ENCODE assay signal across 2 cellular contexts in the genomic region with DNA sequence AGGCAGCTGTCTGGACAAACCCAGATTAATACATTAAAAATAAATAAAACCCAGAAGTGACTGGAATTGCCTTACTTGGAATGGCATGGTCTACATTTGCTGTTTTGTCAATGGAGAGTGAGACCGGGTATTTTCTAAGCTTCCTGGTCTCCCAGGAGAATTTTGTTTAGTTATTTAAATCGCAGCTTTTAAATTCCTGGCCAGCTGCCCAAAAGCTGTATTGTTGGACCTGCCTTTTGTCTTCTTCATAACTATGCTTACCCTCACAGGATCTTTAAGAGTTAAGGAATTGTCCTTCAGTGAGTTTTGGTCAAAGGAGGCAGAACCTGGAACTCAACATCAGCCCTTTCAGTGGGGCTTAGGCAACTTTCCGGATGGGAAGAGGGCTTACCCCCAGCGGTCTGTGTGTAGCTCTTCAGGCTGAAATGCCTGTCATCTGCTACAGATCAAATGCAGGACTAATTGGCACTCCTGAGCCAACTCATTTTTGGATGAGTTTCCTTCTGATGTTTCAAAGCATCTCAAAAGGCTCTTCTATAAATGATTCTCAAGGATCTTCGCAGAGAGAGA.
TF ChIP-seq lines count a peak whose summit lies in the region.

No MANE protein-coding gene starts in this region.

TF ChIP-seq in SK-N-SH treated with all-trans-retinoic acid at 6 μM for 48 hours, 23 proteins besides CTCF, POLR2A, EP300 and RAD21 (continued from another document):
- TF ChIP-seq CREB5 (CRISPR knock-in tag; IDR thresholded peaks at IDR 0.05; ENCODE audit: low read depth) (no peak), TOX (CRISPR knock-in tag; IDR thresholded peaks at IDR 0.05; ENCODE audit: borderline replicate concordance) (no peak), ISL1 (CRISPR knock-in tag; IDR thresholded peaks at IDR 0.05) (no peak), ZFP3 (CRISPR knock-in tag; IDR thresholded peaks at IDR 0.05) (no peak), BACH2 (CRISPR knock-in tag; IDR thresholded peaks at IDR 0.05; ENCODE audit: borderline replicate concordance) (no peak), RARB (CRISPR knock-in tag; IDR thresholded peaks at IDR 0.05) (no peak), ZNF565 (CRISPR knock-in tag; conservative IDR thresholded peaks at IDR 0.05; ENCODE audit: low read depth) (no peak), ZNF8 (CRISPR knock-in tag; IDR thresholded peaks at IDR 0.05) (no peak), SNAI2 (CRISPR knock-in tag; IDR thresholded peaks at IDR 0.05) (no peak), ARNTL (CRISPR knock-in tag; IDR thresholded peaks at IDR 0.05; ENCODE audit: borderline replicate concordance, low read depth) (no peak), ZNF70 (CRISPR knock-in tag; IDR thresholded peaks at IDR 0.05) (no peak), OSR1 (CRISPR knock-in tag; IDR thresholded peaks at IDR 0.05) (no peak), GLIS3 (CRISPR knock-in tag; IDR thresholded peaks at IDR 0.05) (no peak), POU6F1 (CRISPR knock-in tag; IDR thresholded peaks at IDR 0.05; ENCODE audit: borderline replicate concordance, low read depth) (no peak), ESRRG (CRISPR knock-in tag; IDR thresholded peaks at IDR 0.05) (no peak), ZFP30 (CRISPR knock-in tag; IDR thresholded peaks at IDR 0.05) (no peak), ZC3H10 (CRISPR knock-in tag; IDR thresholded peaks at IDR 0.05) (no peak)

TF ChIP-seq in SK-N-SH, 30 proteins besides CTCF, POLR2A, EP300 and RAD21 (continued from another document):
- TF ChIP-seq RXRA (IDR thresholded peaks at IDR 0.05; ENCODE audit: borderline replicate concordance, low read depth): no peak
